20 cellular contexts compared by ENCODE assay signal in genomic region chr5:144307726-144308125, GRCh38.
A peak's percentile ranks its signal among the peaks of the same experiment; 100 is the strongest.
DNase-seq lines count a peak whose midpoint lies in the region; ATAC-seq lines count a peak whose summit lies in the region.
"Had no signal": no experiment of that assay in that cellular context is flagged by ENCODE, and none has a peak within 500 bp of the region (broad histone marks: within the 10 kb centered on the region; RNA-seq: fewer than 3 reads in every experiment).

No MANE protein-coding gene starts in this region.

- no peak for ATAC-seq in GM21723 (IDR thresholded peaks at IDR 0.05; ENCODE audit: unreplicated experiment)
- ATAC-seq: heart right ventricle, left ventricle myocardium superior had no signal

- DNase-seq in DMS153 (lab: John Stamatoyannopoulos, UW), result peak; percentile 6
- DNase-seq in DMS153 treated with DMSO at 0.1 percent for 48 hours (lab: John Stamatoyannopoulos, UW; ENCODE audit: unreplicated experiment), result no peak
- DNase-seq in NCI-H2171 (lab: John Stamatoyannopoulos, UW), result peak; percentile 24
- peak; percentile 36 for DNase-seq in astrocyte of the hippocampus (ENCODE audit: low read depth, low spot score)
- DNase-seq in mucosa of gallbladder (ENCODE audit: low spot score), result peak; percentile 22
- no peak for DNase-seq in AG08396 (ENCODE audit: low spot score)
- no peak for DNase-seq in OCI-M2 (lab: John Stamatoyannopoulos, UW; ENCODE audit: unreplicated experiment)
- DNase-seq: activated CD4-positive, alpha-beta T cell treated with anti-CD3 and anti-CD28 coated beads, Interleukin-2, amount 10 ng/mL, durations not matched to agents 24 days and 14 days; aorta; CD8-positive, alpha-beta memory T cell; heart right ventricle; HFFc6; Karpas-422; left ventricle myocardium superior; retina; SJCRH30; stimulated activated CD4-positive, alpha-beta T cell treated with anti-CD3 and anti-CD28 coated beads, Interleukin-12 subunit alpha, Interleukin-12 subunit beta, amount 100 ng/mL, for 4 hours; T-helper 1 cell; thyroid gland had no signal

Comparison
In these comparisons a context has a peak if more than half of its experiments do, and no peak if none do; other contexts are left out.
1. DNase-seq: peak in DMS153 (single experiment), NCI-H2171 (single experiment), astrocyte of the hippocampus (single experiment) and mucosa of gallbladder (single experiment); none in DMS153 treated with DMSO at 0.1 percent for 48 hours (single experiment), AG08396 (single experiment) and OCI-M2 (single experiment).